21 cellular contexts compared by ENCODE assay signal in the genomic region with DNA sequence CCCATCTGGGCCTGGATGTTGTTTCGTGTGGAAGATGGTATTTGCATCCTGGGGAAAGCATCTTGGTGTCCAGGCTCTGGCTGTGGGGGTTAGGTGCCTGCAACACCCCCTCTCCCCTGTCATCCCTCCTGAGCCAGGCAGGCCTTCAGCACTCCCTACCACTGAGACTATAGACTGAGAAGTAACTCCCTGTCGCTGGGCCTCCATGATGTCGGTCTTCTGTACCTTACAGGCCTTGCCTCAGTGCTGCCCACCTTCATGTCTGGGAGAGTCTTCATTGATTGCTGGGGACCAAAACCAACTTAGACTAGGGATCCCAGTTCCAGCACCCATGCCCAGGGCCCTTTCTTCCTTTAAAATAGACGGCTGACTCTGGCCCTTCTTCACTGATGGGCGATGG. TPM values are rescaled to one million over a fixed set of nuclear protein-coding genes. Genes with fewer than 3 reads are reported as not detected.
A peak's percentile ranks its signal among the peaks of the same experiment; 100 is the strongest.
DNase-seq lines count a peak whose midpoint lies in the region; ATAC-seq and TF ChIP-seq lines count a peak whose summit lies in the region.
"Had no signal": no experiment of that assay in that cellular context is flagged by ENCODE, and none has a peak within 500 bp of the region (broad histone marks: within the 10 kb centered on the region; RNA-seq: fewer than 3 reads in every experiment).

No MANE protein-coding gene starts in this region.

- no peak overlapping the region for H3K4me3 Mint-ChIP-seq in activated CD8-positive, alpha-beta memory T cell treated with anti-CD3 and anti-CD28 coated beads, Interleukin-2, amount 10 ng/mL, durations not matched to agents 7 days and 5 days
- H3K4me3 Mint-ChIP-seq in H9 (no peak overlapping the region), chondrocyte (ENCODE audit: unreplicated experiment) (no peak overlapping the region)
- H3K4me3 Mint-ChIP-seq: CD8-positive, alpha-beta T cell had no signal

- no peaks in the 10 kb centered on the region for H3K27me3 Mint-ChIP-seq in activated CD8-positive, alpha-beta memory T cell treated with anti-CD3 and anti-CD28 coated beads, Interleukin-2, amount 10 ng/mL, durations not matched to agents 7 days and 5 days
- peaks cover 48% of the 10 kb centered on the region for H3K27me3 Mint-ChIP-seq in H9 (ENCODE audit: low read depth)
- H3K27me3 Mint-ChIP-seq in chondrocyte (ENCODE audit: low read depth) = no peaks in the 10 kb centered on the region

- no peaks in the 10 kb centered on the region for H3K9me3 ChIP-seq in H9 (ENCODE audit: control insufficient read depth, low read depth, low read length)
- H3K9me3 ChIP-seq: MG63 had no signal

- H2AFZ ChIP-seq in H9 (ENCODE audit: low read length) = no peak overlapping the region

- no peak overlapping the region for H2BK15ac ChIP-seq in H9 (ENCODE audit: low read depth, low read length)

- TF ChIP-seq CTCF in H9 (conservative IDR thresholded peaks at IDR 0.05) (no peak), chondrocyte (IDR thresholded peaks at IDR 0.05) (no peak)

- no peak overlapping the region for H4K8ac ChIP-seq in H9 (replicated peaks; ENCODE audit: insufficient read length, low read depth, low read length)

- no peak overlapping the region for H2BK120ac ChIP-seq in H9 (ENCODE audit: low read depth, low read length, poor library complexity, severe bottlenecking)

- no peak overlapping the region for H4K91ac ChIP-seq in H9 (ENCODE audit: insufficient read length, low read depth, low read length)

- no peak overlapping the region for H2AK5ac ChIP-seq in H9 (ENCODE audit: insufficient read length, low read length)

- no peaks in the 10 kb centered on the region for H3K23me2 ChIP-seq in H9 (ENCODE audit: insufficient read length, low read depth, low read length, poor library complexity, severe bottlenecking)

- no peak overlapping the region for H3K4me2 ChIP-seq in H9 (ENCODE audit: insufficient read depth, insufficient read length, low read length)

- H3K9me3 Mint-ChIP-seq in activated CD8-positive, alpha-beta memory T cell treated with anti-CD3 and anti-CD28 coated beads, Interleukin-2, amount 10 ng/mL, durations not matched to agents 7 days and 5 days (ENCODE audit: low read depth) = no peaks in the 10 kb centered on the region
- peaks cover 8 to 10% of the 10 kb centered on the region in 2 experiments; a peak in 4 of 5 replicates for H3K9me3 Mint-ChIP-seq in H9
- no peaks in the 10 kb centered on the region for H3K9me3 Mint-ChIP-seq in chondrocyte (ENCODE audit: low read depth)
- H3K9me3 Mint-ChIP-seq: CD8-positive, alpha-beta T cell had no signal

- H3K27ac Mint-ChIP-seq in activated CD8-positive, alpha-beta memory T cell treated with anti-CD3 and anti-CD28 coated beads, Interleukin-2, amount 10 ng/mL, durations not matched to agents 7 days and 5 days = no peak overlapping the region
- H3K27ac Mint-ChIP-seq in H9 (no peak overlapping the region), chondrocyte (ENCODE audit: unreplicated experiment) (no peak overlapping the region)
- H3K27ac Mint-ChIP-seq: CD8-positive, alpha-beta T cell had no signal

- peak; percentile 45 for DNase-seq in activated CD8-positive, alpha-beta memory T cell treated with anti-CD3 and anti-CD28 coated beads, Interleukin-2, amount 50 U/mL, for 48 hours
- no peak for DNase-seq in activated CD8-positive, alpha-beta memory T cell treated with anti-CD3 and anti-CD28 coated beads, Interleukin-2, amount 10 ng/mL, durations not matched to agents 7 days and 5 days
- DNase-seq in H9 (peak; percentile 22), chondrocyte (ENCODE audit: low spot score) (peak; percentile 55), AG08395 (ENCODE audit: low spot score) (no peak), midbrain (lab: John Stamatoyannopoulos, UW) (no peak)
- DNase-seq in stimulated activated CD8-positive, alpha-beta memory T cell treated with anti-CD3 and anti-CD28 coated beads, Interleukin-4, amount 100 ng/mL, for 48 hours = peak; percentile 22
- DNase-seq in central memory CD4-positive, alpha-beta T cell = no peak
- DNase-seq: 8988T, C1 segment of cervical spinal cord, DND-41, MG63, NCI-H1417, NCI-H2081 treated with DMSO at 0.1 percent for 48 hours, NCI-H2171 treated with DMSO at 0.1 percent for 48 hours, NCI-H524 treated with DMSO at 0.1 percent for 48 hours, OCI-M1 had no signal

- no peak overlapping the region for H3K4ac ChIP-seq in H9 (ENCODE audit: low read depth, low read length)

- peaks cover 3% of the 10 kb centered on the region for H3K36me3 Mint-ChIP-seq in activated CD8-positive, alpha-beta memory T cell treated with anti-CD3 and anti-CD28 coated beads, Interleukin-2, amount 10 ng/mL, durations not matched to agents 7 days and 5 days
- H3K36me3 Mint-ChIP-seq in H9 (ENCODE audit: insufficient read depth in 1 of 3, low read depth in 3 of 3) = peaks cover 7 to 10% (median 8%) of the 10 kb centered on the region in 3 experiments; a peak in 6 of 7 replicates
- no peaks in the 10 kb centered on the region for H3K36me3 Mint-ChIP-seq in chondrocyte (ENCODE audit: low read depth)

- no peak overlapping the region for H3K14ac ChIP-seq in H9 (ENCODE audit: insufficient read depth, low read length)

- H4K20me1 ChIP-seq in H9 (ENCODE audit: control insufficient read depth, insufficient read depth, insufficient read length) = no peaks in the 10 kb centered on the region

- H2BK5ac ChIP-seq in H9 (ENCODE audit: insufficient read length, low read length) = no peak overlapping the region

- H3K4me1 ChIP-seq in H9 (ENCODE audit: insufficient read depth, low read length) = no peaks in the 10 kb centered on the region

- no peak overlapping the region for H3K23ac ChIP-seq in H9 (ENCODE audit: insufficient read length, low read depth, low read length)

- no peaks in the 10 kb centered on the region for H3K79me1 ChIP-seq in H9 (ENCODE audit: insufficient read depth, low read depth, low read length, poor library complexity, severe bottlenecking)

- H3K9ac ChIP-seq in H9 (ENCODE audit: extremely low read depth, insufficient read length, low read length) = no peak overlapping the region

- no peak overlapping the region for H3K18ac ChIP-seq in H9 (ENCODE audit: insufficient read length, low read depth, low read length)

- no peaks in the 10 kb centered on the region; the same call in 1 of the 2 replicates for H3K27me3 ChIP-seq in H9 (ENCODE audit: insufficient read depth, low read length)
- H3K27me3 ChIP-seq: MG63 had no signal

- no peak overlapping the region for H2BK12ac ChIP-seq in H9 (ENCODE audit: insufficient read length, low read depth, low read length)

- no peak overlapping the region for H3K27ac ChIP-seq in H9 (ENCODE audit: insufficient read length, low read depth, low read length)

- CTCF ChIA-PET in activated CD8-positive, alpha-beta memory T cell treated with anti-CD3 and anti-CD28 coated beads, Interleukin-2, amount 10 ng/mL, durations not matched to agents 7 days and 5 days (lab: Charles Lee) = interaction anchor here (1.5 to 10.0 kb wide), 3 partner anchors 13 to 32 kb away, joined by 4 to 109 read pairs (median 13); partner anchors contain the start of gene DNMT3A

- WGBS in H9 (ENCODE audit: extremely low coverage, insufficient read length, low lambda C conversion rate) = no CpG with 5 or more reads among the region's 5 CpGs

- no peak for ATAC-seq in activated CD8-positive, alpha-beta memory T cell treated with anti-CD3 and anti-CD28 coated beads, Interleukin-2, amount 10 ng/mL, durations not matched to agents 7 days and 5 days
- ATAC-seq: CD8-positive, alpha-beta T cell; GM12878; K562; Right ventricle myocardium inferior had no signal

- peaks cover 30% of the 10 kb centered on the region for H3K4me1 Mint-ChIP-seq in activated CD8-positive, alpha-beta memory T cell treated with anti-CD3 and anti-CD28 coated beads, Interleukin-2, amount 10 ng/mL, durations not matched to agents 7 days and 5 days
- H3K4me1 Mint-ChIP-seq in H9 (peaks cover 28 to 42% of the 10 kb centered on the region in 2 experiments), chondrocyte (ENCODE audit: low read depth) (peaks cover 9% of the 10 kb centered on the region)

- H2BK20ac ChIP-seq in H9 (ENCODE audit: low read depth, low read length, poor library complexity, severe bottlenecking) = no peak overlapping the region

- H3T11ph ChIP-seq in H9 (ENCODE audit: low read length) = no peak overlapping the region

- H4K5ac ChIP-seq in H9 (ENCODE audit: insufficient read length, low read depth, low read length) = no peak overlapping the region

- H3K56ac ChIP-seq in H9 (ENCODE audit: insufficient read length, low read depth, low read length) = no peak overlapping the region

- H3K79me2 ChIP-seq in H9 (ENCODE audit: insufficient read depth, low read length) = no peaks in the 10 kb centered on the region

RNA-seq across cellular contexts. Expression of gene DNMT3A, which starts 33.1 kb away (rescaled TPM):
- 10 to 100 TPM; 59.9 to 70.1 TPM for total RNA-seq in activated CD8-positive, alpha-beta memory T cell treated with anti-CD3 and anti-CD28 coated beads, Interleukin-2, amount 10 ng/mL, durations not matched to agents 7 days and 5 days
- total RNA-seq in H9 (2021) = 207 and 215 TPM in 2 replicates
- 43.9 to 56.7 TPM (median 45.4 TPM) in 3 replicates for total RNA-seq in chondrocyte

Comparison
In these comparisons a context has a peak if more than half of its experiments do, and no peak if none do; other contexts are left out.
1. DNase-seq: peak in activated CD8-positive, alpha-beta memory T cell treated with anti-CD3 and anti-CD28 coated beads, Interleukin-2, amount 50 U/mL, for 48 hours (single experiment), H9 (single experiment), chondrocyte (single experiment) and stimulated activated CD8-positive, alpha-beta memory T cell treated with anti-CD3 and anti-CD28 coated beads, Interleukin-4, amount 100 ng/mL, for 48 hours (single experiment); none in activated CD8-positive, alpha-beta memory T cell treated with anti-CD3 and anti-CD28 coated beads, Interleukin-2, amount 10 ng/mL, durations not matched to agents 7 days and 5 days (single experiment), central memory CD4-positive, alpha-beta T cell (single experiment), AG08395 (single experiment) and midbrain (single experiment).